Comparison of ENCODE assay signal across 2 cellular contexts in the genomic region with DNA sequence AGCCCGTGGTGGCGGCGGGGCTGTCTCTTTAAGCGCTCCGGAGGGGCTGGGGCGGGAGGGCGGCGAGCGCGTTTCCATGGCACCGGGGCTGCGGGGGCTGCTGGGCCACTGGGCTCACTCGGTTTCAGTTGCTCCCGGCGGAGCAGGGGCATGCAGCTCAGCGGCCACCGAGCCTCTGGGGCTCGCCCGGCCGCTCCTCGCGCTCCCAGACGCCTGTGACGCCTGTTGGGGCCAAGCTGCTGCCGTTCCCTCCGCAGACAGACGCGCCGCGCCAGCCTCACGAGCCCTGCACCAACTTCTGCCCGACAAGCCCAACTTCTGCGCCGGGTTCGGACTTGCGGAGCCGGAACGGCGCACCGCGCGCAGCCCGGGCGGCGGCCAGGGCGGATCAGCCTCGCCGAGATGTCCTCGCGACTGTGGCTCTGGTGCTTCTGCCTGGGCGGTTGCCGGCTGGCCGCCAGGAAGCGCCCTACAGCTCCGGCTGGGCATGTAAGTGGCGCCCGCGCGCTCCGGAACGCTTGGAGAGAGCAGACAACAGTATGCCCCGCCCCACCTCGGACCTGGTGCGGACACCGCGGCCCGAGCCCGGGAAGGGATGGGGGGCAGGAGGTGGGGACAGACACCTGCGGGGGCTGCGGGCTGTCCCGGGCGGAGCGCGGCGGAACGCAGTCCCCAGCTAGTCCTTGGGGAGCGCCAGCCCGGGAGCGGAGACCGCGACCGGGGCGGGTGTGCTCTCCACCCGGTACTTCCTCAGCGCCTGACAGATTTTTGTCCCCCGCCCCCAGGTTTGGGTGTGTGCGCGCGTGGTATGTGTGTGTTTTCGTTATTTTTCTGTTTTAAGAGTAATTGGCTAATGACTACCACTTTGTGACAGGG.
TF ChIP-seq lines count a peak whose summit lies in the region.

No MANE protein-coding gene starts in this region.

TF ChIP-seq in HEK293, 187 proteins besides CTCF, POLR2A, EP300 and RAD21 (continued from another document):
- TF ChIP-seq ZNF600 (tag by site-specific recombination; IDR thresholded peaks at IDR 0.05) (peak; percentile 100), GLI4 (tag by site-specific recombination; IDR thresholded peaks at IDR 0.05) (peak; percentile 78; the same call in 1 of the 2 replicates), KLF1 (tag by site-specific recombination; IDR thresholded peaks at IDR 0.05) (peak; percentile 25), ZFHX2 (tag by site-specific recombination; conservative IDR thresholded peaks at IDR 0.05) (peak; percentile 49), INSM2 (tag by site-specific recombination; IDR thresholded peaks at IDR 0.05) (peak; percentile 59; the same call in 1 of the 2 replicates), ZNF76 (tag by site-specific recombination; IDR thresholded peaks at IDR 0.05; ENCODE audit: borderline replicate concordance, low read depth) (peak; percentile 76; the same call in 1 of the 2 replicates)

TF ChIP-seq in HepG2, 621 proteins besides CTCF, POLR2A, EP300 and RAD21 (continued from another document and continues in another):
- TF ChIP-seq, protein P1, sequence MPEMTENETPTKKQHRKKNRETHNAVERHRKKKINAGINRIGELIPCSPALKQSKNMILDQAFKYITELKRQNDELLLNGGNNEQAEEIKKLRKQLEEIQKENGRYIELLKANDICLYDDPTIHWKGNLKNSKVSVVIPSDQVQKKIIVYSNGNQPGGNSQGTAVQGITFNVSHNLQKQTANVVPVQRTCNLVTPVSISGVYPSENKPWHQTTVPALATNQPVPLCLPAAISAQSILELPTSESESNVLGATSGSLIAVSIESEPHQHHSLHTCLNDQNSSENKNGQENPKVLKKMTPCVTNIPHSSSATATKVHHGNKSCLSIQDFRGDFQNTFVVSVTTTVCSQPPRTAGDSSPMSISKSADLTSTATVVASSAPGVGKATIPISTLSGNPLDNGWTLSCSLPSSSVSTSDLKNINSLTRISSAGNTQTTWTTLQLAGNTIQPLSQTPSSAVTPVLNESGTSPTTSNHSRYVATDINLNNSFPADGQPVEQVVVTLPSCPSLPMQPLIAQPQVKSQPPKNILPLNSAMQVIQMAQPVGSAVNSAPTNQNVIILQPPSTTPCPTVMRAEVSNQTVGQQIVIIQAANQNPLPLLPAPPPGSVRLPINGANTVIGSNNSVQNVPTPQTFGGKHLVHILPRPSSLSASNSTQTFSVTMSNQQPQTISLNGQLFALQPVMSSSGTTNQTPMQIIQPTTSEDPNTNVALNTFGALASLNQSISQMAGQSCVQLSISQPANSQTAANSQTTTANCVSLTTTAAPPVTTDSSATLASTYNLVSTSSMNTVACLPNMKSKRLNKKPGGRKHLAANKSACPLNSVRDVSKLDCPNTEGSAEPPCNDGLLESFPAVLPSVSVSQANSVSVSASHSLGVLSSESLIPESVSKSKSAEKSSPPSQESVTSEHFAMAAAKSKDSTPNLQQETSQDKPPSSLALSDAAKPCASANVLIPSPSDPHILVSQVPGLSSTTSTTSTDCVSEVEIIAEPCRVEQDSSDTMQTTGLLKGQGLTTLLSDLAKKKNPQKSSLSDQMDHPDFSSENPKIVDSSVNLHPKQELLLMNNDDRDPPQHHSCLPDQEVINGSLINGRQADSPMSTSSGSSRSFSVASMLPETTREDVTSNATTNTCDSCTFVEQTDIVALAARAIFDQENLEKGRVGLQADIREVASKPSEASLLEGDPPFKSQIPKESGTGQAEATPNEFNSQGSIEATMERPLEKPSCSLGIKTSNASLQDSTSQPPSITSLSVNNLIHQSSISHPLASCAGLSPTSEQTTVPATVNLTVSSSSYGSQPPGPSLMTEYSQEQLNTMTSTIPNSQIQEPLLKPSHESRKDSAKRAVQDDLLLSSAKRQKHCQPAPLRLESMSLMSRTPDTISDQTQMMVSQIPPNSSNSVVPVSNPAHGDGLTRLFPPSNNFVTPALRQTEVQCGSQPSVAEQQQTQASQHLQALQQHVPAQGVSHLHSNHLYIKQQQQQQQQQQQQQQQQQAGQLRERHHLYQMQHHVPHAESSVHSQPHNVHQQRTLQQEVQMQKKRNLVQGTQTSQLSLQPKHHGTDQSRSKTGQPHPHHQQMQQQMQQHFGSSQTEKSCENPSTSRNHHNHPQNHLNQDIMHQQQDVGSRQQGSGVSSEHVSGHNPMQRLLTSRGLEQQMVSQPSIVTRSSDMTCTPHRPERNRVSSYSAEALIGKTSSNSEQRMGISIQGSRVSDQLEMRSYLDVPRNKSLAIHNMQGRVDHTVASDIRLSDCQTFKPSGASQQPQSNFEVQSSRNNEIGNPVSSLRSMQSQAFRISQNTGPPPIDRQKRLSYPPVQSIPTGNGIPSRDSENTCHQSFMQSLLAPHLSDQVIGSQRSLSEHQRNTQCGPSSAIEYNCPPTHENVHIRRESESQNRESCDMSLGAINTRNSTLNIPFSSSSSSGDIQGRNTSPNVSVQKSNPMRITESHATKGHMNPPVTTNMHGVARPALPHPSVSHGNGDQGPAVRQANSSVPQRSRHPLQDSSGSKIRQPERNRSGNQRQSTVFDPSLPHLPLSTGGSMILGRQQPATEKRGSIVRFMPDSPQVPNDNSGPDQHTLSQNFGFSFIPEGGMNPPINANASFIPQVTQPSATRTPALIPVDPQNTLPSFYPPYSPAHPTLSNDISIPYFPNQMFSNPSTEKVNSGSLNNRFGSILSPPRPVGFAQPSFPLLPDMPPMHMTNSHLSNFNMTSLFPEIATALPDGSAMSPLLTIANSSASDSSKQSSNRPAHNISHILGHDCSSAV (CRISPR knock-in tag; IDR thresholded peaks at IDR 0.05; ENCODE audit: borderline replicate concordance), result no peak
- TF ChIP-seq ZNF768 (CRISPR knock-in tag; IDR thresholded peaks at IDR 0.05) (peak; percentile 50; the same call in 1 of the 2 replicates), ETV5 (CRISPR knock-in tag; IDR thresholded peaks at IDR 0.05; ENCODE audit: borderline replicate concordance) (0 out of 2 replicates have a peak, but pooled peaks have one; percentile 13), BCL3 (CRISPR knock-in tag; IDR thresholded peaks at IDR 0.05) (peak; percentile 51; the same call in 1 of the 2 replicates), NFE2L2 (IDR thresholded peaks at IDR 0.05; ENCODE audit: low read length) (no peak), POGZ (CRISPR knock-in tag; IDR thresholded peaks at IDR 0.05) (0 out of 2 replicates have a peak, but pooled peaks have one; percentile 50), MTA1 (CRISPR knock-in tag; IDR thresholded peaks at IDR 0.05; ENCODE audit: borderline replicate concordance) (peak; percentile 73; the same call in 1 of the 2 replicates), HIVEP1 (CRISPR knock-in tag; IDR thresholded peaks at IDR 0.05) (peak; percentile 53; the same call in 1 of the 2 replicates), ZBTB34 (CRISPR knock-in tag; IDR thresholded peaks at IDR 0.05) (peak; percentile 53; the same call in 1 of the 2 replicates), ZMAT3 (CRISPR knock-in tag; conservative IDR thresholded peaks at IDR 0.05) (0 out of 2 replicates have a peak, but pooled peaks have one; percentile 50), ZNF691 (CRISPR knock-in tag; IDR thresholded peaks at IDR 0.05; ENCODE audit: borderline replicate concordance, low read depth) (peak; percentile 75; the same call in 1 of the 2 replicates)
- TF ChIP-seq, protein P2, sequence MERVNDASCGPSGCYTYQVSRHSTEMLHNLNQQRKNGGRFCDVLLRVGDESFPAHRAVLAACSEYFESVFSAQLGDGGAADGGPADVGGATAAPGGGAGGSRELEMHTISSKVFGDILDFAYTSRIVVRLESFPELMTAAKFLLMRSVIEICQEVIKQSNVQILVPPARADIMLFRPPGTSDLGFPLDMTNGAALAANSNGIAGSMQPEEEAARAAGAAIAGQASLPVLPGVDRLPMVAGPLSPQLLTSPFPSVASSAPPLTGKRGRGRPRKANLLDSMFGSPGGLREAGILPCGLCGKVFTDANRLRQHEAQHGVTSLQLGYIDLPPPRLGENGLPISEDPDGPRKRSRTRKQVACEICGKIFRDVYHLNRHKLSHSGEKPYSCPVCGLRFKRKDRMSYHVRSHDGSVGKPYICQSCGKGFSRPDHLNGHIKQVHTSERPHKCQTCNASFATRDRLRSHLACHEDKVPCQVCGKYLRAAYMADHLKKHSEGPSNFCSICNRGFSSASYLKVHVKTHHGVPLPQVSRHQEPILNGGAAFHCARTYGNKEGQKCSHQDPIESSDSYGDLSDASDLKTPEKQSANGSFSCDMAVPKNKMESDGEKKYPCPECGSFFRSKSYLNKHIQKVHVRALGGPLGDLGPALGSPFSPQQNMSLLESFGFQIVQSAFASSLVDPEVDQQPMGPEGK (CRISPR knock-in tag; IDR thresholded peaks at IDR 0.05), result peak; percentile 49
- TF ChIP-seq, protein P3, sequence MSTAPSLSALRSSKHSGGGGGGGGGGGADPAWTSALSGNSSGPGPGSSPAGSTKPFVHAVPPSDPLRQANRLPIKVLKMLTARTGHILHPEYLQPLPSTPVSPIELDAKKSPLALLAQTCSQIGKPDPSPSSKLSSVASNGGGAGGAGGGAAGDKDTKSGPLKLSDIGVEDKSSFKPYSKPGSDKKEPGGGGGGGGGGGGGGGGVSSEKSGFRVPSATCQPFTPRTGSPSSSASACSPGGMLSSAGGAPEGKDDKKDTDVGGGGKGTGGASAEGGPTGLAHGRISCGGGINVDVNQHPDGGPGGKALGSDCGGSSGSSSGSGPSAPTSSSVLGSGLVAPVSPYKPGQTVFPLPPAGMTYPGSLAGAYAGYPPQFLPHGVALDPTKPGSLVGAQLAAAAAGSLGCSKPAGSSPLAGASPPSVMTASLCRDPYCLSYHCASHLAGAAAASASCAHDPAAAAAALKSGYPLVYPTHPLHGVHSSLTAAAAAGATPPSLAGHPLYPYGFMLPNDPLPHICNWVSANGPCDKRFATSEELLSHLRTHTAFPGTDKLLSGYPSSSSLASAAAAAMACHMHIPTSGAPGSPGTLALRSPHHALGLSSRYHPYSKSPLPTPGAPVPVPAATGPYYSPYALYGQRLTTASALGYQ (CRISPR knock-in tag; IDR thresholded peaks at IDR 0.05), result 0 out of 2 replicates have a peak, but pooled peaks have one; percentile 21
- TF ChIP-seq, protein P4, sequence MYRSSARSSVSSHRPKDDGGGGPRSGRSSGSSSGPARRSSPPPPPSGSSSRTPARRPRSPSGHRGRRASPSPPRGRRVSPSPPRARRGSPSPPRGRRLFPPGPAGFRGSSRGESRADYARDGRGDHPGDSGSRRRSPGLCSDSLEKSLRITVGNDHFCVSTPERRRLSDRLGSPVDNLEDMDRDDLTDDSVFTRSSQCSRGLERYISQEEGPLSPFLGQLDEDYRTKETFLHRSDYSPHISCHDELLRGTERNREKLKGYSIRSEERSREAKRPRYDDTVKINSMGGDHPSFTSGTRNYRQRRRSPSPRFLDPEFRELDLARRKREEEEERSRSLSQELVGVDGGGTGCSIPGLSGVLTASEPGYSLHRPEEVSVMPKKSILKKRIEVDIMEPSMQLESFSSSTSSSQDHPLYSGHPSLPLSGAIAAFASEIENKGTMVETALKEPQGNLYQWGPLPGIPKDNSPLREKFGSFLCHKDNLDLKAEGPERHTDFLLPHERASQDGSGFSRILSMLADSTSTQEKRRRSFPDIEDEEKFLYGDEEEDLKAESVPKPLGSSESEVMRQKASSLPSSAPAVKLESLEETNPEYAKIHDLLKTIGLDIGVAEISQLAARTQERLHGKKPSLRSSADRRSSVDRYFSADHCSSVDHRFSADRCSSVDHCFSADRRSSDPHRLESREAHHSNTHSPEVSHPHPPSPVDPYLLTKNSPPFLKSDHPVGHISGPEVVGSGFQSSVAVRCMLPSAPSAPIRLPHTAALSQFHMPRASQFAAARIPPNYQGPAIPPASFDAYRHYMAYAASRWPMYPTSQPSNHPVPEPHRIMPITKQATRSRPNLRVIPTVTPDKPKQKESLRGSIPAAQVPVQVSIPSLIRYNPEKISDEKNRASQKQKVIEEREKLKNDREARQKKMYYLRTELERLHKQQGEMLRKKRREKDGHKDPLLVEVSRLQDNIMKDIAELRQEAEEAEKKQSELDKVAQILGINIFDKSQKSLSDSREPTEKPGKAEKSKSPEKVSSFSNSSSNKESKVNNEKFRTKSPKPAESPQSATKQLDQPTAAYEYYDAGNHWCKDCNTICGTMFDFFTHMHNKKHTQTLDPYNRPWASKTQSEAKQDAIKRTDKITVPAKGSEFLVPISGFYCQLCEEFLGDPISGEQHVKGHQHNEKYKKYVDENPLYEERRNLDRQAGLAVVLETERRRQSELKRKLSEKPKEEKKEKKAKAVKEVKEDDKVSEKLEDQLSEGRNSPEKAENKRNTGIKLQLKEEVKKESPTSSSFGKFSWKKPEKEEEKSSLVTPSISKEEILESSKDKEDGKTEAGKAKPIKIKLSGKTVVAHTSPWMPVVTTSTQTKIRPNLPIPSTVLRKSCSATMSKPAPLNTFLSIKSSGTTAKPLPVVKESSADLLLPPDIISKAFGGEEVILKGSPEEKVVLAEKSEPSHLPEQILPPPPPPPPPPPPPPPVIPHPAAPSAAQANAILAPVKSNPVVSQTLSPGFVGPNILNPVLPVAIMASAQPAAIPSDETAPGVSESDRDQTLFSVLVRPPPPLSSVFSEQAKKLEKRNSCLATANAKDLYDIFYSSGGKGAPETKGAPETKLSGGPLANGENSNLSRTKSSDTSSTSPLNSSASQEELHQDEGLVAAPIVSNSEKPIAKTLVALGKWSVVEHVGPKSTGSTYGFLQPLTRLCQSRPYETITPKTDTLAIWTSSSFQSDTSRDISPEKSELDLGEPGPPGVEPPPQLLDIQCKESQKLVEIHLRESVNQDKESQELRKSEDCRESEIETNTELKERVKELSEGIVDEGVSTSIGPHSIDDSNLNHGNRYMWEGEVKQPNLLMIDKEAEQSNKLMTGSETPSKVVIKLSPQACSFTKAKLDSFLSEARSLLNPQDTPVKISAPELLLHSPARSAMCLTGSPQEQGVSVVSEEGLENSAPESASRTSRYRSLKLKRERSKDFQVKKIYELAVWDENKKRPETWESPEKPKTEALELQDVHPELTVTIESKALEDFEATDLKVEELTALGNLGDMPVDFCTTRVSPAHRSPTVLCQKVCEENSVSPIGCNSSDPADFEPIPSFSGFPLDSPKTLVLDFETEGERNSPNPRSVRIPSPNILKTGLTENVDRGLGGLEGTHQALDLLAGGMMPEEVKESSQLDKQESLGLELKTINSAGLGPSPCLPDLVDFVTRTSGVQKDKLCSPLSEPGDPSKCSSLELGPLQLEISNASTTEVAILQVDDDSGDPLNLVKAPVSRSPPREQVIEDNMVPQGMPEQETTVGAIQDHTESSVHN (CRISPR knock-in tag; IDR thresholded peaks at IDR 0.05), result peak; percentile 49; the same call in 1 of the 2 replicates
